In the genomic region with DNA sequence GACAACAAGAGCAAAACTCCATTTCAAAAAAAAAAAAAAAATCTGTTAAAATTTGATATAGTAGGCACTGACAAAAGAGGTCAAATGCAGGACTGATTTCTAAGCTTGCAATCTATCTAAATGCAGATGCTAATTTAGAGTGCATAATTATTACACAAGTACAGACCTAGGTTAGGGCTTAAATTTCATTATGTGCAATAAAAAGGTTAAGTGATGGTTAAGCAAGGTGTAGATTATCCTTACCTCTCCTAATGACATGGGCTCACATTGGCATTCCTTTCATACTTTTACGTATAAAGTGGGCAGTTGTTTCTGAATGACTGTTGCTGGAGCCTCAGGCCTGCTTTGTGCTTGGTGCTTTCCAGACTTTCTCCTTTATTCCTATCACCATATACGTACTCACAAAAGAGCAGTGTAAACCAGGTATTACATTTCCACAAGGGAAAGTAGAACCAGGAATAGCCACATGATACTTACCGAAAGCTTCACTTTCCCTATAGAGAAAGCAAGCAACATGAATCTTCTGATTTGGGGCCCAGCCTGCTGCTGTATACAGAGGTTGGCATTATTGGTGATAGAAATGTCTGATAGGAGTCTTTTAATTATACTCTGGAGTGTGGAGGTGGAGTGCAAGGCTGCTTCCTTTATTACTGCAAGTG, we compare ENCODE assay signal across 12 cellular contexts. TPM values are rescaled to one million over a fixed set of nuclear protein-coding genes. Genes with fewer than 3 reads are reported as not detected.
A peak's percentile ranks its signal among the peaks of the same experiment; 100 is the strongest.
DNase-seq lines count a peak whose midpoint lies in the region; ATAC-seq and TF ChIP-seq lines count a peak whose summit lies in the region.
"Had no signal": no experiment of that assay in that cellular context is flagged by ENCODE, and none has a peak within 500 bp of the region (broad histone marks: within the 10 kb centered on the region; RNA-seq: fewer than 3 reads in every experiment).

No MANE protein-coding gene starts in this region.

- no peaks in the 10 kb centered on the region for H3K27me3 Mint-ChIP-seq in CD4-positive, alpha-beta memory T cell
- no peaks in the 10 kb centered on the region for H3K27me3 Mint-ChIP-seq in activated T-helper 2 cell treated with anti-CD3 and anti-CD28 coated beads, Interferon-gamma antibody, Interleukin-2, Interleukin-4, amounts not matched to agents 10 μg/mL and 5 μg/mL and 100 μg/mL, durations not matched to agents 14 hours and 24 hours and 36 hours (ENCODE audit: low read depth)
- no peaks in the 10 kb centered on the region for H3K27me3 Mint-ChIP-seq in natural killer cell treated with Interleukin-12 subunit alpha and Interleukin-12 subunit beta and Interleukin-15 and Interleukin-18, amount 100 ng/mL, for 72 hours

- no peak for ATAC-seq in natural killer cell treated with Interleukin-12 subunit alpha and Interleukin-12 subunit beta and Interleukin-15 and Interleukin-18, amount 100 ng/mL, for 72 hours
- ATAC-seq in HG02852 (IDR thresholded peaks at IDR 0.05; ENCODE audit: unreplicated experiment) (no peak), GM18861 (IDR thresholded peaks at IDR 0.05; ENCODE audit: unreplicated experiment) (no peak)

- H3K4me1 ChIP-seq in CD4-positive, alpha-beta memory T cell (ENCODE audit: insufficient read depth, low read length): peaks cover 55% of the 10 kb centered on the region
- H3K4me1 ChIP-seq in HEK293 (ENCODE audit: control insufficient read depth, insufficient read depth, low read length): peaks cover 8% of the 10 kb centered on the region; the same call in 1 of the 2 replicates

- no peaks in the 10 kb centered on the region for H3K27me3 ChIP-seq in CD4-positive, alpha-beta memory T cell (ENCODE audit: insufficient read depth, low read length)

- no peak for TF ChIP-seq CTCF in HEK293 (tag by site-specific recombination; IDR thresholded peaks at IDR 0.05)

- intact Hi-C loops in CD4-positive, alpha-beta memory T cell (cut with micrococcal nuclease): loop anchor here (10.0 kb wide), 3 partner anchors 285 to 1455 kb away; partner anchors contain the start of genes COMTD1, KAT6B and PPP3CB
- intact Hi-C loops in activated T-helper 2 cell treated with anti-CD3 and anti-CD28 coated beads, Interferon-gamma antibody, Interleukin-2, Interleukin-4, amounts not matched to agents 10 μg/mL and 5 μg/mL and 100 μg/mL, durations not matched to agents 14 hours and 24 hours and 36 hours (cut with micrococcal nuclease): loop anchor here (10.0 kb wide), 5 partner anchors 95 to 1335 kb away; partner anchors contain the start of genes CAMK2G, PPP3CB and SAMD8

- H3K4me3 ChIP-seq in CD4-positive, alpha-beta memory T cell (ENCODE audit: low read length in 2 of 2): no peak overlapping the region
- no peak overlapping the region for H3K4me3 ChIP-seq in HEK293 (ENCODE audit: low read depth, low read length)

- CTCF ChIA-PET in CD4-positive, alpha-beta memory T cell (lab: Charles Lee; ENCODE audit: partially characterized antibody): interaction anchor here (0.6 to 8.0 kb wide), 3 partner anchors 11 to 685 kb away, joined by 3 to 101 read pairs (median 3); a partner anchor contains a TSS
- CTCF ChIA-PET in HEK293 (lab: Yijun Ruan, JAX): interaction anchor here (0.7 to 2.5 kb wide), 4 partner anchors 16 to 249 kb away, joined by 3 to 13 read pairs (median 4); no protein-coding TSS in a partner anchor

- peaks cover 27% of the 10 kb centered on the region for H3K36me3 ChIP-seq in CD4-positive, alpha-beta memory T cell (ENCODE audit: insufficient read depth, low read length)
- H3K36me3 ChIP-seq in HEK293 (ENCODE audit: control insufficient read depth in 2 of 2, insufficient read depth in 1 of 2, low read length in 2 of 2): peaks cover 37 to 50% of the 10 kb centered on the region in 2 experiments

- peaks cover 0 to 2% (median 0%) of the 10 kb centered on the region in 8 donors for H3K9me3 Mint-ChIP-seq in CD4-positive, alpha-beta memory T cell
- H3K9me3 Mint-ChIP-seq in activated T-helper 2 cell treated with anti-CD3 and anti-CD28 coated beads, Interferon-gamma antibody, Interleukin-2, Interleukin-4, amounts not matched to agents 10 μg/mL and 5 μg/mL and 100 μg/mL, durations not matched to agents 14 hours and 24 hours and 36 hours: no peaks in the 10 kb centered on the region
- no peaks in the 10 kb centered on the region for H3K9me3 Mint-ChIP-seq in natural killer cell treated with Interleukin-12 subunit alpha and Interleukin-12 subunit beta and Interleukin-15 and Interleukin-18, amount 100 ng/mL, for 72 hours

- H3K27ac Mint-ChIP-seq in CD4-positive, alpha-beta memory T cell: peak overlapping the region; percentile 25 to 97 (median 76)
- H3K27ac Mint-ChIP-seq in activated T-helper 2 cell treated with anti-CD3 and anti-CD28 coated beads, Interferon-gamma antibody, Interleukin-2, Interleukin-4, amounts not matched to agents 10 μg/mL and 5 μg/mL and 100 μg/mL, durations not matched to agents 14 hours and 24 hours and 36 hours: peak overlapping the region; percentile 24
- H3K27ac Mint-ChIP-seq in natural killer cell treated with Interleukin-12 subunit alpha and Interleukin-12 subunit beta and Interleukin-15 and Interleukin-18, amount 100 ng/mL, for 72 hours: peak overlapping the region; percentile 98

- H3K4me3 Mint-ChIP-seq in CD4-positive, alpha-beta memory T cell: peak overlapping the region; percentile 53 to 100 (median 69)
- H3K4me3 Mint-ChIP-seq in activated T-helper 2 cell treated with anti-CD3 and anti-CD28 coated beads, Interferon-gamma antibody, Interleukin-2, Interleukin-4, amounts not matched to agents 10 μg/mL and 5 μg/mL and 100 μg/mL, durations not matched to agents 14 hours and 24 hours and 36 hours (ENCODE audit: low read depth): peak overlapping the region; percentile 61
- H3K4me3 Mint-ChIP-seq in natural killer cell treated with Interleukin-12 subunit alpha and Interleukin-12 subunit beta and Interleukin-15 and Interleukin-18, amount 100 ng/mL, for 72 hours: peak overlapping the region; percentile 98

- no peaks in the 10 kb centered on the region for H3K9me3 ChIP-seq in CD4-positive, alpha-beta memory T cell (ENCODE audit: control insufficient read depth in 1 of 2, low read length in 2 of 2)
- no peaks in the 10 kb centered on the region for H3K9me3 ChIP-seq in HEK293 (ENCODE audit: control insufficient read depth, insufficient read depth, low read depth, low read length)

- peaks cover 17 to 34% of the 10 kb centered on the region in 2 donors for H3K36me3 Mint-ChIP-seq in CD4-positive, alpha-beta memory T cell
- H3K36me3 Mint-ChIP-seq in activated T-helper 2 cell treated with anti-CD3 and anti-CD28 coated beads, Interferon-gamma antibody, Interleukin-2, Interleukin-4, amounts not matched to agents 10 μg/mL and 5 μg/mL and 100 μg/mL, durations not matched to agents 14 hours and 24 hours and 36 hours (ENCODE audit: low read depth): peaks cover 57% of the 10 kb centered on the region
- H3K36me3 Mint-ChIP-seq in natural killer cell treated with Interleukin-12 subunit alpha and Interleukin-12 subunit beta and Interleukin-15 and Interleukin-18, amount 100 ng/mL, for 72 hours: peaks cover 30% of the 10 kb centered on the region

- POLR2A ChIA-PET in CD4-positive, alpha-beta memory T cell (lab: Charles Lee; ENCODE audit: partially characterized antibody): interaction anchor here (0.6 to 10.8 kb wide), 6 partner anchors 7 to 323 kb away, joined by 3 to 286 read pairs (median 6); a partner anchor contains a TSS
- POLR2A ChIA-PET in HEK293 (lab: Yijun Ruan, JAX): interaction anchor here (0.6 to 5.1 kb wide), 7 partner anchors 8 to 533 kb away, joined by 3 to 60 read pairs (median 4); partner anchors contain the start of genes DNAJC9 and SEC24C

- no peak overlapping the region for H3K27ac ChIP-seq in CD4-positive, alpha-beta memory T cell (ENCODE audit: low read depth, low read length)
- H3K27ac ChIP-seq in HEK293 (ENCODE audit: extremely low read depth, low read depth, low read length): no peak overlapping the region; the same call in 1 of the 2 replicates

- no peak for DNase-seq in CD4-positive, alpha-beta memory T cell
- DNase-seq in activated T-helper 2 cell treated with anti-CD3 and anti-CD28 coated beads, Interferon-gamma antibody, Interleukin-2, Interleukin-4, amounts not matched to agents 10 μg/mL and 5 μg/mL and 100 μg/mL, durations not matched to agents 14 hours and 24 hours and 36 hours (ENCODE audit: low spot score): no peak
- no peak for DNase-seq in natural killer cell treated with Interleukin-12 subunit alpha and Interleukin-12 subunit beta and Interleukin-15 and Interleukin-18, amount 100 ng/mL, for 72 hours (ENCODE audit: low spot score)
- no peak for DNase-seq in dedifferentiated amniotic fluid mesenchymal stem cell (ENCODE audit: extremely low spot score)
- DNase-seq: HCEC 1CT; NCI-H82; SHP77 treated with DMSO at 0.1 percent for 48 hours; stimulated activated CD4-positive, alpha-beta T cell treated with anti-CD3 and anti-CD28 coated beads, Interleukin-4, amount 100 ng/mL, for 1 hour; stimulated activated naive CD4-positive, alpha-beta T cell had no signal

- H3K4me1 Mint-ChIP-seq in CD4-positive, alpha-beta memory T cell: peaks cover 37 to 64% (median 48%) of the 10 kb centered on the region in 4 donors
- peaks cover 46% of the 10 kb centered on the region for H3K4me1 Mint-ChIP-seq in activated T-helper 2 cell treated with anti-CD3 and anti-CD28 coated beads, Interferon-gamma antibody, Interleukin-2, Interleukin-4, amounts not matched to agents 10 μg/mL and 5 μg/mL and 100 μg/mL, durations not matched to agents 14 hours and 24 hours and 36 hours (ENCODE audit: low read depth)
- H3K4me1 Mint-ChIP-seq in natural killer cell treated with Interleukin-12 subunit alpha and Interleukin-12 subunit beta and Interleukin-15 and Interleukin-18, amount 100 ng/mL, for 72 hours (ENCODE audit: low read depth in 2 of 2): peaks cover 44 to 57% of the 10 kb centered on the region in 2 donors

RNA-seq across cellular contexts. Expression of gene CHCHD1, which starts 2.2 kb away (rescaled TPM):
- 10 to 100 TPM; 21.8 to 24.0 TPM for total RNA-seq in CD4-positive, alpha-beta memory T cell
- polyA plus RNA-seq in CD4-positive, alpha-beta memory T cell: 10 to 100 TPM; 33.1 to 56.0 TPM
- total RNA-seq in activated T-helper 2 cell treated with anti-CD3 and anti-CD28 coated beads, Interferon-gamma antibody, Interleukin-2, Interleukin-4, amounts not matched to agents 10 μg/mL and 5 μg/mL and 100 μg/mL, durations not matched to agents 14 hours and 24 hours and 36 hours: 33.0 and 35.2 TPM in 2 replicates
- 10 to 100 TPM; 18.7 to 28.5 TPM for total RNA-seq in natural killer cell treated with Interleukin-12 subunit alpha and Interleukin-12 subunit beta and Interleukin-15 and Interleukin-18, amount 100 ng/mL, for 72 hours

RNA-seq across cellular contexts. Expression of gene ZSWIM8, which starts 5.7 kb away (rescaled TPM):
- 100 to 1,000 TPM in 1 of 2 experiments, 10 to 100 TPM in 1; 93.3 to 100 TPM for total RNA-seq in CD4-positive, alpha-beta memory T cell
- polyA plus RNA-seq in CD4-positive, alpha-beta memory T cell: 10 to 100 TPM in 1 of 2 donors, 1 to 10 TPM in 1; 4.5 to 24.6 TPM
- 50.0 and 55.3 TPM in 2 replicates for total RNA-seq in activated T-helper 2 cell treated with anti-CD3 and anti-CD28 coated beads, Interferon-gamma antibody, Interleukin-2, Interleukin-4, amounts not matched to agents 10 μg/mL and 5 μg/mL and 100 μg/mL, durations not matched to agents 14 hours and 24 hours and 36 hours
- 100 to 1,000 TPM; 121 to 148 TPM for total RNA-seq in natural killer cell treated with Interleukin-12 subunit alpha and Interleukin-12 subunit beta and Interleukin-15 and Interleukin-18, amount 100 ng/mL, for 72 hours

RNA-seq across cellular contexts. Expression of gene NDST2, which starts 31.7 kb away (rescaled TPM):
- 10 to 100 TPM; 84.8 to 87.7 TPM for total RNA-seq in CD4-positive, alpha-beta memory T cell
- polyA plus RNA-seq in CD4-positive, alpha-beta memory T cell: 10 to 100 TPM; 14.4 to 33.7 TPM
- total RNA-seq in activated T-helper 2 cell treated with anti-CD3 and anti-CD28 coated beads, Interferon-gamma antibody, Interleukin-2, Interleukin-4, amounts not matched to agents 10 μg/mL and 5 μg/mL and 100 μg/mL, durations not matched to agents 14 hours and 24 hours and 36 hours: 46.5 and 46.9 TPM in 2 replicates
- total RNA-seq in natural killer cell treated with Interleukin-12 subunit alpha and Interleukin-12 subunit beta and Interleukin-15 and Interleukin-18, amount 100 ng/mL, for 72 hours: 10 to 100 TPM; 42.8 to 83.3 TPM

RNA-seq across cellular contexts. Expression of gene SEC24C, which starts 35.5 kb away (rescaled TPM):
- 100 to 1,000 TPM; 126 to 127 TPM for total RNA-seq in CD4-positive, alpha-beta memory T cell
- 10 to 100 TPM; 32.5 to 68.6 TPM for polyA plus RNA-seq in CD4-positive, alpha-beta memory T cell
- 119 TPM in 2 replicates for total RNA-seq in activated T-helper 2 cell treated with anti-CD3 and anti-CD28 coated beads, Interferon-gamma antibody, Interleukin-2, Interleukin-4, amounts not matched to agents 10 μg/mL and 5 μg/mL and 100 μg/mL, durations not matched to agents 14 hours and 24 hours and 36 hours
- 100 to 1,000 TPM; 152 to 172 TPM for total RNA-seq in natural killer cell treated with Interleukin-12 subunit alpha and Interleukin-12 subunit beta and Interleukin-15 and Interleukin-18, amount 100 ng/mL, for 72 hours

Comparison
In these comparisons a context has a peak if more than half of its experiments do, and no peak if none do; other contexts are left out.
1. H3K27ac Mint-ChIP-seq: peak in every context shown above with its lines; median percentile 98 in natural killer cell treated with Interleukin-12 subunit alpha and Interleukin-12 subunit beta and Interleukin-15 and Interleukin-18, amount 100 ng/mL, for 72 hours; 76 in CD4-positive, alpha-beta memory T cell; 24 in activated T-helper 2 cell treated with anti-CD3 and anti-CD28 coated beads, Interferon-gamma antibody, Interleukin-2, Interleukin-4, amounts not matched to agents 10 μg/mL and 5 μg/mL and 100 μg/mL, durations not matched to agents 14 hours and 24 hours and 36 hours.